9 cellular contexts compared by ENCODE assay signal in genomic region chr11:110251837-110252236, GRCh38. TPM values are rescaled to one million over a fixed set of nuclear protein-coding genes. Genes with fewer than 3 reads are reported as not detected.
DNase-seq lines count a peak whose midpoint lies in the region; ATAC-seq and TF ChIP-seq lines count a peak whose summit lies in the region.
"Had no signal": no experiment of that assay in that cellular context is flagged by ENCODE, and none has a peak within 500 bp of the region (broad histone marks: within the 10 kb centered on the region; RNA-seq: fewer than 3 reads in every experiment).

No MANE protein-coding gene starts in this region.

- no peak for ATAC-seq in activated T-helper 17 cell treated with anti-CD3 and anti-CD28 coated beads, Interleukin-2, amount 50 U/mL, for 72 hours (replicated peaks)
- ATAC-seq in HG03097 (IDR thresholded peaks at IDR 0.05; ENCODE audit: low FRiP score, unreplicated experiment), result no peak

- no peak overlapping the region for H3K4me3 Mint-ChIP-seq in activated T-helper 17 cell treated with anti-CD3 and anti-CD28 coated beads, Interleukin-2, amount 50 U/mL, for 72 hours

- TF ChIP-seq CTCF in AG04449 (IDR thresholded peaks at IDR 0.05; ENCODE audit: insufficient read depth, low read length, missing control alignments), result no peak

- peaks cover 5% of the 10 kb centered on the region for H3K4me1 Mint-ChIP-seq in activated T-helper 17 cell treated with anti-CD3 and anti-CD28 coated beads, Interleukin-2, amount 50 U/mL, for 72 hours

- peaks cover 93% of the 10 kb centered on the region for H3K36me3 Mint-ChIP-seq in activated T-helper 17 cell treated with anti-CD3 and anti-CD28 coated beads, Interleukin-2, amount 50 U/mL, for 72 hours (ENCODE audit: low read depth)

- POLR2A ChIA-PET in AG04449 (lab: Yijun Ruan, JAX), result no interaction called here

- no peak overlapping the region for H3K4me3 ChIP-seq in AG04449 (ENCODE audit: low read depth, low read length)

- no peaks in the 10 kb centered on the region for H3K9me3 Mint-ChIP-seq in activated T-helper 17 cell treated with anti-CD3 and anti-CD28 coated beads, Interleukin-2, amount 50 U/mL, for 72 hours

- no peak overlapping the region for H3K27ac Mint-ChIP-seq in activated T-helper 17 cell treated with anti-CD3 and anti-CD28 coated beads, Interleukin-2, amount 50 U/mL, for 72 hours

- H3K27me3 Mint-ChIP-seq in activated T-helper 17 cell treated with anti-CD3 and anti-CD28 coated beads, Interleukin-2, amount 50 U/mL, for 72 hours, result no peaks in the 10 kb centered on the region

- DNase-seq in AG04449 (ENCODE audit: low read depth, low spot score), result peak; percentile 12
- peak; percentile 44 for DNase-seq in HT-29 (ENCODE audit: low spot score)
- peak; percentile 13 for DNase-seq in amniotic stem cell (lab: John Stamatoyannopoulos, UW)
- peak; percentile 24 for DNase-seq in iPS-NIHi11 (ENCODE audit: low spot score)
- no peak for DNase-seq in activated CD8-positive, alpha-beta memory T cell treated with anti-CD3 and anti-CD28 coated beads for 24 hours
- DNase-seq in NCI-H1417 treated with DMSO at 0.1 percent for 48 hours (lab: John Stamatoyannopoulos, UW), result no peak
- DNase-seq: DND-41 had no signal

- CTCF ChIA-PET in AG04449 (lab: Yijun Ruan, JAX), result interaction anchor here (1.1 to 1.5 kb wide), 3 partner anchors 8 to 181 kb away, joined by 3 to 4 read pairs (median 3); no protein-coding TSS in a partner anchor

RNA-seq across cellular contexts. Expression of gene RDX, which starts 44.6 kb away (rescaled TPM):
- total RNA-seq in HT-29 (2014; rRNA removed; shearing (Covaris generic)), result 4.9 and 9.0 TPM in 2 replicates
- total RNA-seq in activated T-helper 17 cell treated with anti-CD3 and anti-CD28 coated beads, Interleukin-2, amount 50 U/mL, for 72 hours, result 10 to 100 TPM; 83.2 to 95.6 TPM

Comparison
In these comparisons a context has a peak if more than half of its experiments do, and no peak if none do; other contexts are left out.
1. DNase-seq: peak in AG04449 (single experiment), HT-29 (single experiment), amniotic stem cell (single experiment) and iPS-NIHi11 (single experiment); none in activated CD8-positive, alpha-beta memory T cell treated with anti-CD3 and anti-CD28 coated beads for 24 hours (single experiment) and NCI-H1417 treated with DMSO at 0.1 percent for 48 hours (single experiment).